8 cellular contexts compared by ENCODE assay signal in genomic region chr10:91389636-91390512, GRCh38. TPM values are rescaled to one million over a fixed set of nuclear protein-coding genes. Genes with fewer than 3 reads are reported as not detected.
DNase-seq lines count a peak whose midpoint lies in the region; ATAC-seq, FAIRE-seq and TF ChIP-seq lines count a peak whose summit lies in the region.

No MANE protein-coding gene starts in this region.

- no peaks in the 10 kb centered on the region for H3K36me3 ChIP-seq in K562 (ENCODE audit: control insufficient read depth, insufficient read depth, low read length)
- H3K36me3 ChIP-seq in suprapubic skin, result no peaks in the 10 kb centered on the region

- in situ Hi-C loops in K562 (cut with MboI), result no loop called here

- CTCF ChIA-PET in K562 (lab: Yijun Ruan, JAX; ENCODE audit: low intra/inter-chr PET ratio), result interaction anchor here (1.2 to 2.1 kb wide), 3 partner anchors 20 to 246 kb away, joined by 4 to 9 read pairs (median 4); partner anchors contain the start of gene HECTD2

- DNase-seq in DMS53 treated with DMSO at 0.1 percent for 48 hours (lab: John Stamatoyannopoulos, UW; ENCODE audit: unreplicated experiment) (peak; percentile 70), NCI-H460 (ENCODE audit: extremely low read depth, low read depth) (peak; percentile 69), K562 (ENCODE audit: extremely low read depth in 1 of 4, low spot score in 3 of 4) (peak; percentile 15 to 63 (median 24)), iris pigment epithelial cell (ENCODE audit: low read depth) (peak; percentile 54), suprapubic skin (ENCODE audit: low spot score in 2 of 2) (no peak), nucleus accumbens (lab: John Stamatoyannopoulos, UW) (no peak)

- H3K9me1 ChIP-seq in K562 (ENCODE audit: control insufficient read depth, insufficient read depth, low read length), result no peaks in the 10 kb centered on the region

- peak; percentile 79 for FAIRE-seq in K562 (lab: Jason Lieb, UNC)

- H3K27me3 ChIP-seq in K562 (ENCODE audit: control insufficient read depth in 2 of 2, insufficient read depth in 2 of 2, low read length in 2 of 2) (no peaks in the 10 kb centered on the region; a peak in 1 of 5 replicates), suprapubic skin (peaks cover 4% of the 10 kb centered on the region)

- TF ChIP-seq EP300 in K562 (IDR thresholded peaks at IDR 0.05; ENCODE audit: low read length), result no peak
- no peak for TF ChIP-seq EP300 in suprapubic skin (IDR thresholded peaks at IDR 0.05)

- H3K79me2 ChIP-seq in K562 (ENCODE audit: control insufficient read depth, insufficient read depth, low read length), result no peaks in the 10 kb centered on the region

- no peak overlapping the region for H3K4me3 ChIP-seq in K562
- no peak overlapping the region for H3K4me3 ChIP-seq in suprapubic skin

- H4K20me1 ChIP-seq in K562 (replicated peaks; ENCODE audit: control insufficient read depth, insufficient read depth, low read length), result no peaks in the 10 kb centered on the region

- H3K4me2 ChIP-seq in K562 (ENCODE audit: insufficient read depth, low read length), result no peak overlapping the region

- no peak overlapping the region for H3K27ac ChIP-seq in K562 (ENCODE audit: extremely low read depth, low read depth, low read length)
- no peak overlapping the region for H3K27ac ChIP-seq in suprapubic skin

- intact Hi-C loops in K562 (cut with micrococcal nuclease), result loop anchor here (2.0 to 10.0 kb wide), 4 partner anchors 163 to 515 kb away; partner anchors contain the start of gene FGFBP3

- no peak overlapping the region for H2AFZ ChIP-seq in K562 (ENCODE audit: low read depth, low read length)

- peak; percentile 55 to 74; a peak in 3 of 4 replicates for TF ChIP-seq RAD21 in K562 (CRISPR knock-in tag; conservative IDR thresholded peaks at IDR 0.05 in 1 of 2, IDR thresholded peaks at IDR 0.05 in 1 of 2)

- 0% methylated on average over 8 of the region's 8 CpGs for WGBS in K562 (ENCODE audit: insufficient coverage, low coverage, missing lambda C conversion rate)
- WGBS in suprapubic skin, result 22% methylated on average over 8 of the region's 8 CpGs

- ATAC-seq in GM19372 (IDR thresholded peaks at IDR 0.05; ENCODE audit: low read depth, unreplicated experiment) (peak; percentile 87), HG03196 (IDR thresholded peaks at IDR 0.05; ENCODE audit: unreplicated experiment) (peak; percentile 93), K562 (peak; percentile 87)

- H3K4me1 ChIP-seq in K562 (replicated peaks in 1 of 2; ENCODE audit: control insufficient read depth in 2 of 2, insufficient read depth in 2 of 2, low read length in 2 of 2) (no peaks in the 10 kb centered on the region), suprapubic skin (peaks cover 5% of the 10 kb centered on the region)

- H3K9ac ChIP-seq in K562 (ENCODE audit: insufficient read depth in 1 of 2, low read depth in 2 of 2, low read length in 2 of 2), result no peak overlapping the region

- no TSS peak for BruUV-seq in K562 (replicated peaks; lab: Mats Ljungman, UMichigan)

- POLR2A ChIA-PET in K562 (lab: Yijun Ruan, JAX), result no interaction called here

- no peaks in the 10 kb centered on the region for H3K9me3 ChIP-seq in K562 (replicated peaks; ENCODE audit: control insufficient read depth, insufficient read depth, low read depth, low read length)
- H3K9me3 ChIP-seq in suprapubic skin, result no peaks in the 10 kb centered on the region

- no peak for TF ChIP-seq POLR2A in K562 (conservative IDR thresholded peaks at IDR 0.05)
- no peak for TF ChIP-seq POLR2A in suprapubic skin (IDR thresholded peaks at IDR 0.05)

- peak in 2 of 3 experiments; percentile 27 to 52; a peak in 3 of 6 replicates for TF ChIP-seq CTCF in K562 (IDR thresholded peaks at IDR 0.05 in 2 of 3, conservative IDR thresholded peaks at IDR 0.05 in 1 of 3; ENCODE audit: insufficient read depth in 2 of 3, low read depth in 1 of 3, low read length in 3 of 3)
- TF ChIP-seq CTCF in suprapubic skin (IDR thresholded peaks at IDR 0.05), result peak; percentile 29 to 40

TF ChIP-seq in K562, 482 proteins besides CTCF, POLR2A, EP300 and RAD21:
- no peak for TF ChIP-seq ZNF184 (CRISPR knock-in tag; IDR thresholded peaks at IDR 0.05)
- TF ChIP-seq DEAF1 (CRISPR knock-in tag; IDR thresholded peaks at IDR 0.05), result peak; percentile 37; the same call in 1 of the 2 replicates
- TF ChIP-seq FOXM1 (IDR thresholded peaks at IDR 0.05; ENCODE audit: low read depth), result 0 out of 2 replicates have a peak, but pooled peaks have one; percentile 24
- no peak for TF ChIP-seq FOXM1 (CRISPR knock-in tag; IDR thresholded peaks at IDR 0.05; ENCODE audit: low read depth)
TF ChIP-seq in K562: peak in this region for 2.

RNA-seq across cellular contexts. Expression of gene HECTD2, which starts 20.3 kb away (rescaled TPM):
- 14.0 and 17.1 TPM in 2 replicates for total RNA-seq in NCI-H460 (2014; rRNA removed; shearing (Covaris generic))
- polyA plus RNA-seq in NCI-H460 (2014; cell fraction: nucleus; rRNA removed), result 16.6 and 31.3 TPM in 2 replicates
- total RNA-seq in K562 (2011; cell fraction: chromatin; rRNA removed; ENCODE audit: low replicate concordance), result 5.6 and 8.3 TPM in 2 replicates
- 1.6 and 2.3 TPM in 2 replicates for total RNA-seq in K562 (2011; cell fraction: nucleolus; rRNA removed)
- total RNA-seq in K562 (2011; cell fraction: nucleoplasm; rRNA removed), result 2.6 and 8.1 TPM in 2 replicates
- total RNA-seq in K562 (2014; rRNA removed), result 2.3 and 2.4 TPM in 2 replicates
- 4.7 and 6.2 TPM in 2 replicates for total RNA-seq in K562 (2014; rRNA removed; fragmentation: Illumina TruSeq; extraction: Trizol)
- total RNA-seq in K562 (2015; rRNA removed; fragmentation: Illumina TruSeq; extraction: Trizol), result 4.0 and 4.5 TPM in 2 replicates
- total RNA-seq in K562 (2021), result 3.6 and 5.8 TPM in 2 replicates
- 2.3 and 5.9 TPM in 2 replicates for polyA plus RNA-seq in K562 (2011; rRNA removed)
- polyA plus RNA-seq in K562 (2011; cell fraction: cytosol; rRNA removed), result 0.93 and 0.97 TPM in 2 replicates
- 5.2 and 8.2 TPM in 2 replicates for polyA plus RNA-seq in K562 (2011; cell fraction: nucleus; rRNA removed)
- polyA plus RNA-seq in K562 (2012), result 3.0 and 4.3 TPM in 2 replicates
- 3.2 and 3.9 TPM in 2 replicates for polyA plus RNA-seq in K562 (2014; fragmentation: Illumina TruSeq; extraction: Trizol)
- 1 to 10 TPM; 1.3 to 2.1 TPM for polyA plus RNA-seq in K562 (2014; fragmentation: Nextera tagmentation; extraction: Ambion mirVana)
- 3.3 and 3.5 TPM in 2 replicates for polyA plus RNA-seq in K562 (2014; rRNA removed)
- polyA minus RNA-seq in K562 (2011; rRNA and poly(A)+ RNA removed), result 3.0 and 4.2 TPM in 2 replicates
- polyA minus RNA-seq in K562 (2011; cell fraction: cytosol; rRNA and poly(A)+ RNA removed), result 1.4 and 5.5 TPM in 2 replicates
- polyA minus RNA-seq in K562 (2011; cell fraction: nucleus; rRNA and poly(A)+ RNA removed), result 5.0 and 5.3 TPM in 2 replicates
- total RNA-seq in suprapubic skin, result 10 to 100 TPM in 1 of 4 donors, 1 to 10 TPM in 3; 3.4 to 10.5 (median 8.6) TPM

Comparison
In these comparisons a context has a peak if more than half of its experiments do, and no peak if none do; other contexts are left out.
1. DNase-seq: peak in DMS53 treated with DMSO at 0.1 percent for 48 hours (single experiment), NCI-H460 (single experiment), K562 (4 of 4) and iris pigment epithelial cell (single experiment); none in suprapubic skin (0 of 2) and nucleus accumbens (0 of 56).
2. Peak in every context shown above with its lines, with median percentiles within 50 percentile points of each other: ATAC-seq.